Comparison of ENCODE assay signal across 27 cellular contexts in the genomic region with DNA sequence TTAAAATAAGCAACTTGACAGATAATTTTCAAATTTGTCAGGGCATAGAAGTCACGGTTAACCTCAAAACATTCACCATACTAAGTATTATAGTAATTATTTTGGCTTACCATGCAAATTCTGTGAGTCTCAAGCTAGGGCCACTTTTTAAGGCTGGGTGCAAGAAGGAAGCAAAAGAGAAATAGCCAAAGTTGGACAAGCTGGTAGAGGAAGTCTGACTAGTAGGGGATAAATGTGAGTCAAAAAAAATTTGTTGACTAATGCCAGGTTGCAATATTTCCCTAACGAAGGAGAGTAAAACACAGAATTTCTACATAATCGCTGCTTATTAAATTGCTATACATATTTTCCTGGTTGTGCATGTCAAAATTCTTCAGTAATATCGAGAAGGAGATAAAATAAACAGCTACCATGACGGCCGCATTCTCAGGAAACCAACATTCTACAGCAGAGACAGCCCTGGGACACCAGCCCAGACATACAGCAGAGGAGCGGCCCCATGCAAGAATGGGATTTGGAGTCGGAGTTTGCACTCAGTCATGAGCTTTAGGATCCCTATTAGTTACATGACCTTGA.
DNase-seq lines count a peak whose midpoint lies in the region; ATAC-seq and TF ChIP-seq lines count a peak whose summit lies in the region.
"Had no signal": no experiment of that assay in that cellular context is flagged by ENCODE, and none has a peak within 500 bp of the region (broad histone marks: within the 10 kb centered on the region; RNA-seq: fewer than 3 reads in every experiment).

No MANE protein-coding gene starts in this region.

- H3K56ac ChIP-seq in IMR-90 (ENCODE audit: extremely low read depth, insufficient read depth, low read length), result no peak overlapping the region

- TF ChIP-seq RAD21 in IMR-90 (IDR thresholded peaks at IDR 0.05; ENCODE audit: low read length), result no peak

- peak overlapping the region; percentile 88 for H3K27ac ChIP-seq in IMR-90 (ENCODE audit: insufficient read depth, low read length)
- no peak overlapping the region for H3K27ac ChIP-seq in brain microvascular endothelial cell
- no peak overlapping the region for H3K27ac ChIP-seq in mesenchymal stem cell (ENCODE audit: low read length, poor library complexity, severe bottlenecking)
- H3K27ac ChIP-seq: prostate gland, sigmoid colon, uterus had no signal

- intact Hi-C loops in IMR-90 (cut with micrococcal nuclease), result no loop called here

- H3K23ac ChIP-seq in IMR-90 (ENCODE audit: low read depth, low read length) (peak overlapping the region; percentile 67; the same call in 1 of the 2 replicates), mesenchymal stem cell (ENCODE audit: low read length in 2 of 2) (no peak overlapping the region)

- POLR2A ChIA-PET in IMR-90 (lab: Charles Lee; ENCODE audit: unreplicated experiment), result interaction anchor here (0.5 kb wide), 1 partner anchor 12 kb away, joined by 7 read pairs; no protein-coding TSS in a partner anchor

- H3K79me1 ChIP-seq in IMR-90 (ENCODE audit: low read depth in 1 of 2, low read length in 2 of 2) (peaks cover 0 to 23% of the 10 kb centered on the region in 2 experiments; a peak in 3 of 4 replicates), mesenchymal stem cell (replicated peaks; ENCODE audit: low read length, poor library complexity, severe bottlenecking) (no peaks in the 10 kb centered on the region)

- peak overlapping the region; percentile 56; the same call in 1 of the 2 replicates for H4K5ac ChIP-seq in IMR-90 (ENCODE audit: low read depth, low read length)

- H4K20me1 ChIP-seq in IMR-90 (ENCODE audit: insufficient read depth, low read length), result no peaks in the 10 kb centered on the region

- H3K4me2 ChIP-seq in IMR-90 (ENCODE audit: low read depth, low read length), result peak overlapping the region; percentile 1; the same call in 1 of the 2 replicates
- no peak overlapping the region for H3K4me2 ChIP-seq in mesenchymal stem cell (ENCODE audit: low read length, poor library complexity, severe bottlenecking)

- no peaks in the 10 kb centered on the region for H3K36me3 ChIP-seq in IMR-90 (ENCODE audit: control insufficient read depth, insufficient read depth, low read length)
- H3K36me3 ChIP-seq in brain microvascular endothelial cell (replicated peaks), result no peaks in the 10 kb centered on the region
- H3K36me3 ChIP-seq in mesenchymal stem cell (ENCODE audit: control insufficient read depth in 1 of 2, insufficient read depth in 2 of 2, low read depth in 1 of 2, low read length in 2 of 2), result no peaks in the 10 kb centered on the region
- H3K36me3 ChIP-seq: left lung, prostate gland, sigmoid colon, stomach, uterus had no signal

- H3K27me3 ChIP-seq in IMR-90 (ENCODE audit: control insufficient read depth, insufficient read depth, low read length) (no peaks in the 10 kb centered on the region), brain microvascular endothelial cell (replicated peaks) (no peaks in the 10 kb centered on the region), mesenchymal stem cell (ENCODE audit: control insufficient read depth in 1 of 2, insufficient read depth in 1 of 2, low read length in 2 of 2) (no peaks in the 10 kb centered on the region)
- H3K27me3 ChIP-seq: body of pancreas, left lung, sigmoid colon, stomach, uterus had no signal

- H2AK5ac ChIP-seq in IMR-90 (ENCODE audit: low read depth, low read length) (no peak overlapping the region), mesenchymal stem cell (ENCODE audit: low read length, severe bottlenecking) (no peak overlapping the region)

- peak overlapping the region; percentile 95 for H2BK120ac ChIP-seq in IMR-90 (ENCODE audit: low read depth, low read length)
- H2BK120ac ChIP-seq in mesenchymal stem cell (ENCODE audit: low read depth, low read length), result no peak overlapping the region

- H2BK5ac ChIP-seq in IMR-90 (ENCODE audit: low read depth, low read length, poor library complexity, severe bottlenecking), result peak overlapping the region; percentile 89
- H2BK5ac ChIP-seq in mesenchymal stem cell (ENCODE audit: low read depth, low read length, poor library complexity, severe bottlenecking), result no peak overlapping the region

- H4K91ac ChIP-seq in IMR-90 (ENCODE audit: insufficient read depth, low read depth, low read length) (peak overlapping the region; percentile 46; the same call in 1 of the 2 replicates), mesenchymal stem cell (ENCODE audit: low read length) (no peak overlapping the region)

- no TSS peak for BruUV-seq in IMR-90 (replicated peaks; lab: Mats Ljungman, UMichigan)

- dilution Hi-C loops in IMR-90 (cut with HindIII; ENCODE audit: low sequenced_read_pairs, unreplicated experiment), result no loop called here

- peak; percentile 50 for ATAC-seq in IMR-90 (ENCODE audit: low read depth)
- ATAC-seq: body of pancreas, HCT116, left lung, Panc1 had no signal

- DNase-seq in CD1c-positive myeloid dendritic cell (ENCODE audit: extremely low spot score), result peak; percentile 36
- DNase-seq in IMR-90, result peak; percentile 65
- peak; percentile 42 for DNase-seq in brain microvascular endothelial cell
- DNase-seq in mesenchymal stem cell, result no peak
- DNase-seq in MV-4-11 (lab: John Stamatoyannopoulos, UW), result no peak
- no peak for DNase-seq in NCI-H146 (lab: John Stamatoyannopoulos, UW)
- DNase-seq in hypothalamus (lab: John Stamatoyannopoulos, UW), result no peak
- no peak for DNase-seq in Kasumi-1 (lab: John Stamatoyannopoulos, UW)
- DNase-seq: activated CD4-positive, alpha-beta memory T cell treated with anti-CD3 and anti-CD28 coated beads for 36 hours; activated CD4-positive, alpha-beta T cell treated with anti-CD3 and anti-CD28 coated beads for 1 hour; activated naive CD4-positive, alpha-beta T cell treated with Interleukin-2 at 50 U/mL for 16 hours; body of pancreas; CD8-positive, alpha-beta memory T cell; DMS 273 treated with DMSO at 0.1 percent for 48 hours; left lung; NCI-H1417; NCI-H2081; NCI-H2227 treated with DMSO at 0.1 percent for 48 hours; NCI-H526; Right ventricle myocardium superior; sigmoid colon; stimulated activated CD4-positive, alpha-beta T cell treated with anti-CD3 and anti-CD28 coated beads, Interleukin-4, amount 100 ng/mL, for 1 hour; stomach; uterus had no signal

- H3K9ac ChIP-seq in IMR-90 (ENCODE audit: low read depth, low read length) (no peak overlapping the region; the same call in 1 of the 2 replicates), mesenchymal stem cell (ENCODE audit: low read length) (no peak overlapping the region)

- H4K8ac ChIP-seq in IMR-90 (ENCODE audit: low read depth in 2 of 2, low read length in 2 of 2) (peak overlapping the region; percentile 57 to 87; a peak in 3 of 4 replicates), mesenchymal stem cell (ENCODE audit: low read length) (no peak overlapping the region)

- peaks cover 23% of the 10 kb centered on the region for H3K9me1 ChIP-seq in IMR-90 (ENCODE audit: insufficient read depth, low read length)

- H3K14ac ChIP-seq in IMR-90 (replicated peaks; ENCODE audit: low read depth, low read length) (peak overlapping the region; percentile 90), mesenchymal stem cell (ENCODE audit: low read length in 2 of 2) (no peak overlapping the region)

- H3K9me3 ChIP-seq in IMR-90 (ENCODE audit: control insufficient read depth, insufficient read depth, low read length) (no peaks in the 10 kb centered on the region), mesenchymal stem cell (ENCODE audit: control insufficient read depth, low read length) (no peaks in the 10 kb centered on the region)
- H3K9me3 ChIP-seq: body of pancreas, left lung, prostate gland, sigmoid colon, stomach, uterus had no signal

- H3K4me1 ChIP-seq in IMR-90 (ENCODE audit: control insufficient read depth, insufficient read depth, low read length), result peaks cover 33% of the 10 kb centered on the region
- no peaks in the 10 kb centered on the region for H3K4me1 ChIP-seq in mesenchymal stem cell (ENCODE audit: control insufficient read depth, insufficient read depth, low read depth, low read length)
- H3K4me1 ChIP-seq: prostate gland, sigmoid colon, uterus had no signal

- H2AFZ ChIP-seq in IMR-90 (replicated peaks; ENCODE audit: low read length, poor library complexity), result no peak overlapping the region
- H2AFZ ChIP-seq in mesenchymal stem cell (ENCODE audit: low read depth, low read length), result no peak overlapping the region

- WGBS in IMR-90 (ENCODE audit: extremely low coverage in 2 of 2, insufficient read length in 1 of 2), 2 experiments, result no CpG with 5 or more reads among the region's 8 CpGs
- WGBS in mesenchymal stem cell, result 87% methylated on average over 5 of the region's 8 CpGs

- H2BK15ac ChIP-seq in IMR-90 (ENCODE audit: low read depth, low read length) (peak overlapping the region; percentile 30; the same call in 1 of the 3 replicates), mesenchymal stem cell (ENCODE audit: low read depth, poor library complexity, severe bottlenecking) (no peak overlapping the region)

- H3K4me3 ChIP-seq in IMR-90 (ENCODE audit: insufficient read depth, low read depth, low read length), result no peak overlapping the region
- no peak overlapping the region for H3K4me3 ChIP-seq in brain microvascular endothelial cell (ENCODE audit: low read depth, low read length)
- H3K4me3 ChIP-seq in mesenchymal stem cell (ENCODE audit: insufficient read depth in 1 of 2, low read depth in 1 of 2, low read length in 2 of 2), result no peak overlapping the region
- H3K4me3 ChIP-seq: body of pancreas, left lung, prostate gland, sigmoid colon, stomach, uterus had no signal

- CTCF ChIA-PET in IMR-90 (lab: Yijun Ruan, JAX), result interaction anchor here (0.6 kb wide), 1 partner anchor 264 kb away, joined by 4 read pairs; no protein-coding TSS in a partner anchor

- H3K18ac ChIP-seq in IMR-90 (ENCODE audit: low read depth, low read length), result peak overlapping the region; percentile 83
- H3K18ac ChIP-seq in mesenchymal stem cell (ENCODE audit: low read depth in 1 of 2, low read length in 2 of 2), result no peak overlapping the region

- peak overlapping the region; percentile 93 for H2BK20ac ChIP-seq in IMR-90 (ENCODE audit: low read depth, low read length)

- peak overlapping the region; percentile 85; the same call in 1 of the 2 replicates for H3K4ac ChIP-seq in IMR-90 (ENCODE audit: low read depth, low read length)
- no peak overlapping the region for H3K4ac ChIP-seq in mesenchymal stem cell (ENCODE audit: low read depth in 1 of 2, low read length in 2 of 2)

- TF ChIP-seq CTCF in IMR-90 (conservative IDR thresholded peaks at IDR 0.05; ENCODE audit: low read depth, low read length) (no peak), brain microvascular endothelial cell (IDR thresholded peaks at IDR 0.05; ENCODE audit: low read depth, low read length, missing control alignments) (no peak)

- no peak for TF ChIP-seq POLR2A in IMR-90 (IDR thresholded peaks at IDR 0.05; ENCODE audit: low read depth, low read length)

- in situ Hi-C loops in IMR-90 (cut with MboI; ENCODE audit: low sequenced_read_pairs), result no loop called here
- in situ Hi-C loops in brain microvascular endothelial cell (cut with HindIII; ENCODE audit: low pct_ligation_motif_present, low sequenced_read_pairs), result no loop called here

- H2AK9ac ChIP-seq in IMR-90 (replicated peaks; ENCODE audit: low read depth, low read length, poor library complexity), result no peak overlapping the region

- H2BK12ac ChIP-seq in mesenchymal stem cell (ENCODE audit: low read length in 2 of 2), result peak overlapping the region; percentile 18 to 49

TF ChIP-seq in IMR-90, 13 proteins besides CTCF, POLR2A, EP300 and RAD21 (continues in another document):
- TF ChIP-seq CEBPB (IDR thresholded peaks at IDR 0.05; ENCODE audit: low read depth, low read length), result peak; percentile 35; the same call in 1 of the 2 replicates

Comparison
In these comparisons a context has a peak if more than half of its experiments do, and no peak if none do; other contexts are left out.
1. DNase-seq: peak in CD1c-positive myeloid dendritic cell (single experiment), IMR-90 (single experiment) and brain microvascular endothelial cell (single experiment); none in mesenchymal stem cell (single experiment), MV-4-11 (single experiment), NCI-H146 (single experiment), hypothalamus (0 of 51) and Kasumi-1 (0 of 2).